ENCODE assay signal across 19 cellular contexts in the genomic region with DNA sequence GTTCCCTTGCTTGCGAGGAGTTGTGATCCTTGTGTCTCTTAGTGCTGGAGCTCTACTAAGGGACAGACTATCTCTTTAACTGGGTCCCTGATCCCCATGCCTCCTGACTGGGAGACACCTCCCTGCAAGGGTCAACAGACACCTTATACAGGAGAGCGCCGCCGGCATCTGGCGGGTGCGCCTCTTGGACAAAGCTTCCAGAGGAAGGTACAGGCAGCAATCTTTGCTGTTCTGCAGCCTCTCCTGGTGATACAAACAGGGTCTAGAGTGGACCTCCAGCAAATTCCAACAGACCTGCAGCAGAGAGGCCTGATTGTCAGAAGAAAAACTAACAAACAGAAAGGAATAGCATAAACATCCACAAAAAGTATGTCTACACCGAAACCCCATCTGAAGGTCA.
"Had no signal": no experiment of that assay in that cellular context is flagged by ENCODE, and none has a peak within 500 bp of the region (broad histone marks: within the 10 kb centered on the region; RNA-seq: fewer than 3 reads in every experiment).

No MANE protein-coding gene starts in this region.

- ATAC-seq: left colon; left lobe of liver; left lung; left ventricle myocardium superior; lower lobe of right lung; mucosa of descending colon; naive thymus-derived CD4-positive, alpha-beta T cell had no signal

- DNase-seq: hippocampal formation; hypothalamus; immature natural killer cell; islet precursor cell; kidney; kidney glomerular epithelial cell; left colon; left lung; left ventricle myocardium inferior; left ventricle myocardium superior; lower lobe of right lung; mammary epithelial cell; mesenchymal stem cell; mesendoderm; midbrain; mucosa of descending colon; naive B cell; naive thymus-derived CD4-positive, alpha-beta T cell had no signal
